8 cellular contexts compared by ENCODE assay signal in the genomic region with DNA sequence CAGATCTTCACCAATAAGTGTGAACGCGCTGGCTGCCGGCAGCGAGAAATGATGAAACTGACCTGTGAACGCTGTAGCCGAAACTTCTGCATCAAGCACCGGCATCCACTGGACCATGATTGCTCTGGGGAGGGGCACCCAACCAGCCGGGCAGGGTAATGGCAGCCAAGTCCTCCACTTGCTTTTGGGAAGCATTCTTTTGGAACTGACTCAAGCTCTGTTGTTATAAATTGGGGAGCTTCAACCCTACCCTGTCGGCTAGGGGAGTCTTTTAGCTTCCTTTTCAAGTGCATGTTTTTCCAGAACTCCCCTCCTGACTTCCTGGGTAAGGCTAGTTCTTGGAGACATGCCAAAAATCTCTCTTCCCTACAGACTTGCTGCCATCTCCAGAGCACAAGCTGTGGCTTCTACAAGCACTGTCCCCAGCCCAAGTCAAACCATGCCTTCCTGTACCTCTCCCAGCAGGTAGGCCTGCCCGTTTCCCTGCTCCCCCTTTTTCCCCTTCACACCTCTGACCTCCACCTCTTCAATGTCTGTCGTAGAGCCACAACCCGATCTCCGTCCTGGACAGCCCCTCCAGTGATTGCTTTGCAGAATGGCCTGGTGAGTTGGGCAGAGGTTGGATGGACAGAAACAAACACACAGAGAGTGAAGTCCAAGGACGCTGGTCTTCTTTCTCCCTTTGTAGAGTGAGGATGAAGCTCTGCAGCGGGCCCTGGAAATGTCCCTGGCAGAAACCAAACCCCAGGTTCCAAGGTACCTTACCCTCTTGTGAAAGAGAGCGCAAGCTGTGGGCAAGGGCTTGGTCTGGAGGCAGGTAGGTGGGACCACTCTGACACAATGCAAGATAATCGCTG. TPM values are rescaled to one million over a fixed set of nuclear protein-coding genes. Genes with fewer than 3 reads are reported as not detected.
A peak's percentile ranks its signal among the peaks of the same experiment; 100 is the strongest.
DNase-seq lines count a peak whose midpoint lies in the region; ATAC-seq and TF ChIP-seq lines count a peak whose summit lies in the region.

No MANE protein-coding gene starts in this region.

- H3K36me3 ChIP-seq in PC-3 (ENCODE audit: low read depth, low read length): peaks cover 2% of the 10 kb centered on the region; the same call in 1 of the 2 replicates
- peaks cover 54% of the 10 kb centered on the region for H3K36me3 ChIP-seq in WERI-Rb-1

- ATAC-seq in PC-3 (no peak; the same call in 1 of the 2 replicates), HG03097 (IDR thresholded peaks at IDR 0.05; ENCODE audit: low FRiP score, unreplicated experiment) (no peak), HG03139 (IDR thresholded peaks at IDR 0.05; ENCODE audit: unreplicated experiment) (no peak)

- H3K4me2 ChIP-seq in PC-3 (ENCODE audit: low read length): peak overlapping the region; percentile 96

- CTCF ChIA-PET in PC-3 (lab: Charles Lee): interaction anchor here (0.7 kb wide), 1 partner anchor 522 kb away, joined by 4 read pairs; no protein-coding TSS in a partner anchor

- H2AFZ ChIP-seq in PC-3 (ENCODE audit: low read length): peak overlapping the region; percentile 61

- no peak for TF ChIP-seq CTCF in PC-3 (conservative IDR thresholded peaks at IDR 0.05; ENCODE audit: low read depth, low read length)
- no peak for TF ChIP-seq CTCF in epithelial cell of esophagus (IDR thresholded peaks at IDR 0.05; ENCODE audit: insufficient read depth, low read depth, low read length, missing control alignments)
- TF ChIP-seq CTCF in WERI-Rb-1 (IDR thresholded peaks at IDR 0.05; ENCODE audit: low read depth, low read length): no peak

- H3K9me2 ChIP-seq in PC-3 (replicated peaks; ENCODE audit: low read length): no peaks in the 10 kb centered on the region

- peaks cover 20% of the 10 kb centered on the region for H3K4me1 ChIP-seq in PC-3 (ENCODE audit: insufficient read depth, low read length)

- H3K9ac ChIP-seq in PC-3 (ENCODE audit: low read length): no peak overlapping the region

- no peaks in the 10 kb centered on the region for H3K9me3 ChIP-seq in PC-3 (ENCODE audit: low read length)
- H3K9me3 ChIP-seq in WERI-Rb-1 (ENCODE audit: severe bottlenecking): no peaks in the 10 kb centered on the region

- H3K4me3 ChIP-seq in PC-3 (ENCODE audit: low read length) (peak overlapping the region; percentile 66), epithelial cell of esophagus (ENCODE audit: low read length) (no peak overlapping the region), WERI-Rb-1 (ENCODE audit: low read depth, low read length) (no peak overlapping the region)

- no peaks in the 10 kb centered on the region for H4K20me1 ChIP-seq in PC-3 (ENCODE audit: low read length)

- no TSS peak for BruUV-seq in PC-3 (replicated peaks; lab: Mats Ljungman, UMichigan)

- DNase-seq in EL (peak; percentile 56), PC-3 (peak; percentile 38), epithelial cell of esophagus (ENCODE audit: low read depth) (peak; percentile 54), renal cortical epithelial cell (ENCODE audit: low read depth) (peak; percentile 55), occipital lobe (lab: John Stamatoyannopoulos, UW) (no peak), WERI-Rb-1 (no peak)

- H3K27me3 ChIP-seq in PC-3 (ENCODE audit: low read length): no peaks in the 10 kb centered on the region
- H3K27me3 ChIP-seq in WERI-Rb-1 (ENCODE audit: insufficient read depth, low read depth, severe bottlenecking): no peaks in the 10 kb centered on the region

- H3F3A ChIP-seq in PC-3 (ENCODE audit: low read length, unreplicated experiment): no peaks in the 10 kb centered on the region

- H3K27ac ChIP-seq in PC-3 (ENCODE audit: low read length) (no peak overlapping the region), WERI-Rb-1 (no peak overlapping the region)

- intact Hi-C loops in PC-3 (cut with micrococcal nuclease): loop anchor here (1.0 kb wide), 2 partner anchors 9 to 48 kb away; a partner anchor contains a TSS

- peaks cover 5% of the 10 kb centered on the region; the same call in 1 of the 2 replicates for H3K79me2 ChIP-seq in PC-3 (ENCODE audit: low read length)

- POLR2A ChIA-PET in PC-3 (lab: Charles Lee; ENCODE audit: unreplicated experiment): interaction anchor here (0.6 kb wide), 1 partner anchor 50 kb away, joined by 4 read pairs; no protein-coding TSS in a partner anchor

RNA-seq across cellular contexts. Expression of a gene that starts 1.5 kb away (rescaled TPM):
- 47.5 and 49.5 TPM in 2 replicates for total RNA-seq in PC-3 (2014; rRNA removed)
- 18.4 and 30.9 TPM in 2 replicates for total RNA-seq in renal cortical epithelial cell
- 14.5 TPM for total RNA-seq in occipital lobe

RNA-seq across cellular contexts. Expression of a gene that starts 10.6 kb away (rescaled TPM):
- total RNA-seq in PC-3 (2014; rRNA removed) (21.1 and 23.9 TPM in 2 replicates), renal cortical epithelial cell (17.2 and 23.9 TPM in 2 replicates), occipital lobe (32.0 TPM)

RNA-seq across cellular contexts. Expression of a gene that starts 21.3 kb away (rescaled TPM):
- total RNA-seq in PC-3 (2014; rRNA removed): 59.6 and 77.2 TPM in 2 replicates
- 21.2 and 78.7 TPM in 2 replicates for total RNA-seq in renal cortical epithelial cell
- total RNA-seq in occipital lobe: 24.5 TPM

RNA-seq across cellular contexts. Expression of a gene that starts 21.5 kb away (rescaled TPM):
- total RNA-seq in PC-3 (2014; rRNA removed) (67.9 and 78.5 TPM in 2 replicates), renal cortical epithelial cell (35.8 and 53.4 TPM in 2 replicates), occipital lobe (40.4 TPM)

RNA-seq across cellular contexts. Expression of a gene that starts 30.0 kb away (rescaled TPM):
- total RNA-seq in PC-3 (2014; rRNA removed) (61.0 and 87.2 TPM in 2 replicates), renal cortical epithelial cell (65.6 and 73.5 TPM in 2 replicates), occipital lobe (73.8 TPM)

Comparison
In these comparisons a context has a peak if more than half of its experiments do, and no peak if none do; other contexts are left out.
1. DNase-seq: peak in EL (single experiment), PC-3 (single experiment), epithelial cell of esophagus (single experiment) and renal cortical epithelial cell (single experiment); none in occipital lobe (single experiment) and WERI-Rb-1 (single experiment).